In genomic region chr4:24514808-24515207, GRCh38 we compare ENCODE assay signal across 1 cellular context.
TF ChIP-seq lines count a peak whose summit lies in the region.

No MANE protein-coding gene starts in this region.

TF ChIP-seq in WTC11, 78 proteins besides CTCF, POLR2A, EP300 and RAD21 (continued from another document):
- TF ChIP-seq PREB (CRISPR knock-in tag; IDR thresholded peaks at IDR 0.05; ENCODE audit: borderline replicate concordance): no peak
- TF ChIP-seq ATF2 (CRISPR knock-in tag; IDR thresholded peaks at IDR 0.05; ENCODE audit: borderline replicate concordance, low read depth): no peak
- no peak for TF ChIP-seq GTF2I (CRISPR knock-in tag; conservative IDR thresholded peaks at IDR 0.05)
- TF ChIP-seq PRDM15 (CRISPR knock-in tag; IDR thresholded peaks at IDR 0.05): no peak
